ENCODE assay signal across 27 cellular contexts in the genomic region with DNA sequence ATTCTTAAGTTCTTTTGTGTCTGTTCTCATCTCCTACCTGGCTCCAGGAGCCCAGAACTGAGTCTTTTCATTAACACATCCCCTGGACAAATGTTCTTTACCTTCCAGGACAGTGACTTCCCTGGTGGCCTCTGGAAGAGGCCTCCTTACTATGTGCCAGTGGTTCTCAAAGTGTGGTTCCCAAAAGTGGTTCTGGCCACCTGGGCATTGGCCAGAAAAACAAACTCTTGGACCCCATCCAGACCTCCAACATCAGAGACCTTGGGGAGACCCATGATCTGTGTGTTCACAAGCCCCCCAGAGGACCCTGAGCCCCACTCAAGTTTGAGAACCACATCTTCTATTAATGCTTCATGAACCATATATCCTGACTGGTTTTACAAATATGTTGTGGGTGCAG. TPM values are rescaled to one million over a fixed set of nuclear protein-coding genes. Genes with fewer than 3 reads are reported as not detected.
"Had no signal": no experiment of that assay in that cellular context is flagged by ENCODE, and none has a peak within 500 bp of the region (broad histone marks: within the 10 kb centered on the region; RNA-seq: fewer than 3 reads in every experiment).

No MANE protein-coding gene starts in this region.

- DNase-seq: cortex of kidney; dorsolateral prefrontal cortex; effector CD8-positive, alpha-beta T cell; gastrocnemius medialis; heart right ventricle; hypothalamus; mammary epithelial cell; naive thymus-derived CD8-positive, alpha-beta T cell; posterior cingulate gyrus; right lobe of liver; stimulated activated CD4-positive, alpha-beta T cell treated with anti-CD3 and anti-CD28 coated beads, Interleukin-4, amount 100 ng/mL, for 1 hour; stimulated activated CD8-positive, alpha-beta memory T cell treated with anti-CD3 and anti-CD28 coated beads, Interleukin-4, amount 100 ng/mL, for 48 hours; stimulated activated naive CD8-positive, alpha-beta T cell treated with anti-CD3 and anti-CD28 coated beads, Interleukin-15, Interleukin-2, amounts not matched to agents 100 U/mL and 50 U/mL, for 24 hours; thyroid gland; upper lobe of left lung; uterus had no signal

- H3K4me3 ChIP-seq: dorsolateral prefrontal cortex, gastrocnemius medialis, heart right ventricle, right lobe of liver, suprapubic skin, thyroid gland, upper lobe of left lung, uterus had no signal

- H3K27ac Mint-ChIP-seq: stimulated activated effector memory CD8-positive, alpha-beta T cell treated with anti-CD3 and anti-CD28 coated beads, Interleukin-12 subunit alpha, Interleukin-12 subunit beta, amount 100 ng/mL, for 72 hours had no signal

- H3K36me3 Mint-ChIP-seq: naive thymus-derived CD8-positive, alpha-beta T cell; stimulated activated effector memory CD8-positive, alpha-beta T cell treated with anti-CD3 and anti-CD28 coated beads, Interleukin-12 subunit alpha, Interleukin-12 subunit beta, amount 100 ng/mL, for 72 hours had no signal

- H3K4me3 Mint-ChIP-seq: stimulated activated effector memory CD8-positive, alpha-beta T cell treated with anti-CD3 and anti-CD28 coated beads, Interleukin-12 subunit alpha, Interleukin-12 subunit beta, amount 100 ng/mL, for 72 hours had no signal

- H3K9me3 ChIP-seq: gastrocnemius medialis, heart right ventricle, right lobe of liver, suprapubic skin, thyroid gland, upper lobe of left lung, uterus had no signal

- H3K36me3 ChIP-seq: gastrocnemius medialis, heart right ventricle, right lobe of liver, suprapubic skin, thyroid gland, upper lobe of left lung, uterus had no signal

- H3K4me1 ChIP-seq: right lobe of liver, uterus had no signal

- H3K27ac ChIP-seq: dorsolateral prefrontal cortex, gastrocnemius medialis, heart right ventricle, right lobe of liver, suprapubic skin, thyroid gland, upper lobe of left lung, uterus had no signal

- FAIRE-seq: islet of Langerhans had no signal

- H3K9me3 Mint-ChIP-seq: naive thymus-derived CD8-positive, alpha-beta T cell; stimulated activated effector memory CD8-positive, alpha-beta T cell treated with anti-CD3 and anti-CD28 coated beads, Interleukin-12 subunit alpha, Interleukin-12 subunit beta, amount 100 ng/mL, for 72 hours had no signal

RNA-seq across cellular contexts. Expression of gene VSX1, which starts 7.2 kb away (rescaled TPM):
- total RNA-seq: fibroblast of lung; lower leg skin; mammary epithelial cell; mesenteric fat pad; mononuclear cell; naive thymus-derived CD8-positive, alpha-beta T cell; osteocyte; renal cortical epithelial cell; suprapubic skin; thyroid gland; upper lobe of left lung had no signal
- polyA plus RNA-seq: esophagus; fibroblast of lung; mammary epithelial cell; naive thymus-derived CD8-positive, alpha-beta T cell; neural cell had no signal

RNA-seq across cellular contexts. Expression of gene ACSS1, which starts 31.2 kb away (rescaled TPM):
- polyA plus RNA-seq: neural cell had no signal
